ENCODE assay signal across 1 cellular context in the genomic region with DNA sequence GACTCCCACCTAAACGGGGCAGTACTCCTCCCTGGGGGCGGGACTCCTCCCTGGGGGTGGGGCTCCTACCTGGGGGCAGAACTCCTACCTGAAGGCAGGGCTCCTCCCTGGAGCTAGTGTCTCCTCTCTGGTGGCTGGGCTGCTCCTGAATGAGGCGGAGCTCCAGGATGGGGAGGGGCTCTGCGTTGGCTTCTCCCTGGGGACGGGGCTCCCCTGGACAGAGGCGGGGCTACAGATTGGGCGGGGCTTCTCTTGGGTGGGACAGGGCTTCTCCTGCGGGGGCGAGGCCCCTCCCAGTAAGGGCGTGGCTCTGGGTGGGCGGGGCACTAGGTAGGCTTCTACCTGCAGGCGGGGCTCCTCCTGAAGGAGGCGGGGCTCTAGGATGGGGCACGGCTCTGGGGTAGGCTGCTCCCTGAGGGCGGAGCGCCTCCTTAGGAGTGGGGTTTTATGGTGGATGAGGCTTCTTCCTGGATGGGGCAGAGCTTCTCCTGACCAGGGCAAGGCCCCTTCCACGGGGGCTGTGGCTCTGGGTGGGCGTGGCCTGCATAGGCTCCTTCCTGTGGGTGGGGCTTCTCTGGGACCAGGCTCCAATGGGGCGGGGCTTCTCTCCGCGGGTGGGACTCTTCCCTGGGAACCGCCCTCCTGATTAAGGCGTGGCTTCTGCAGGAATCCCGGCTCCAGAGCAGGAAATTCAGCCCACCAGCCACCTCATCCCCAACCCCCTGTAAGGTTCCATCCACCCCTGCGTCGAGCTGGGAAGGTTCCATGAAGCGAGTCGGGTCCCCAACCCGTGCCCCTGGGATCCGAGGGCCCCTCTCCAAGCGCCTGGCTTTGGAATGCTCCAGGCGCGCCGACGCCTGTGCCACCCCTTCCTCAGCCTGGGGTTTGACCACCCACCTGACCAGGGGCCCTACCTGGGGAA.
A peak's percentile ranks its signal among the peaks of the same experiment; 100 is the strongest.
TF ChIP-seq lines count a peak whose summit lies in the region.

No MANE protein-coding gene starts in this region.

TF ChIP-seq in HEK293, 187 proteins besides CTCF, POLR2A, EP300 and RAD21 (continued from another document and continues in another):
- TF ChIP-seq ZNF560 (tag by site-specific recombination; IDR thresholded peaks at IDR 0.05; ENCODE audit: borderline replicate concordance) (no peak), ZNF830 (tag by site-specific recombination; IDR thresholded peaks at IDR 0.05; ENCODE audit: low read depth) (no peak), ZNF621 (tag by site-specific recombination; IDR thresholded peaks at IDR 0.05) (no peak), ZNF266 (tag by site-specific recombination; IDR thresholded peaks at IDR 0.05; ENCODE audit: low read depth) (no peak), ZIC2 (tag by site-specific recombination; IDR thresholded peaks at IDR 0.05) (no peak), ZNF350 (tag by site-specific recombination; IDR thresholded peaks at IDR 0.05) (no peak), ZNF530 (tag by site-specific recombination; IDR thresholded peaks at IDR 0.05; ENCODE audit: low read depth) (no peak), ZNF132 (tag by site-specific recombination; IDR thresholded peaks at IDR 0.05; ENCODE audit: borderline replicate concordance) (no peak), ZNF501 (tag by site-specific recombination; IDR thresholded peaks at IDR 0.05) (no peak), ZNF133 (tag by site-specific recombination; IDR thresholded peaks at IDR 0.05) (no peak), ZNF76 (tag by site-specific recombination; IDR thresholded peaks at IDR 0.05; ENCODE audit: borderline replicate concordance, low read depth) (no peak), KLF7 (tag by site-specific recombination; IDR thresholded peaks at IDR 0.05; ENCODE audit: borderline replicate concordance) (no peak), ZSCAN23 (tag by site-specific recombination; IDR thresholded peaks at IDR 0.05) (no peak), ZNF239 (tag by site-specific recombination; IDR thresholded peaks at IDR 0.05) (no peak), ZNF658 (tag by site-specific recombination; IDR thresholded peaks at IDR 0.05) (no peak), ZNF510 (tag by site-specific recombination; IDR thresholded peaks at IDR 0.05; ENCODE audit: insufficient replicate concordance) (no peak), ZNF274 (IDR thresholded peaks at IDR 0.05; ENCODE audit: low read length) (no peak), ZNF274 (tag by site-specific recombination; IDR thresholded peaks at IDR 0.05; ENCODE audit: borderline replicate concordance) (no peak), ZNF626 (tag by site-specific recombination; IDR thresholded peaks at IDR 0.05) (no peak), ZNF138 (tag by site-specific recombination; IDR thresholded peaks at IDR 0.05; ENCODE audit: borderline replicate concordance) (no peak), GLIS1 (tag by site-specific recombination; IDR thresholded peaks at IDR 0.05) (peak; percentile 21; the same call in 1 of the 2 replicates), TRIM28 (IDR thresholded peaks at IDR 0.05; ENCODE audit: borderline replicate concordance, low read length) (no peak), ZBTB8A (tag by site-specific recombination; IDR thresholded peaks at IDR 0.05) (no peak), PRDM1 (tag by site-specific recombination; IDR thresholded peaks at IDR 0.05) (no peak), ZNF843 (tag by site-specific recombination; IDR thresholded peaks at IDR 0.05) (no peak), ZNF175 (tag by site-specific recombination; IDR thresholded peaks at IDR 0.05) (no peak), ZNF23 (tag by site-specific recombination; IDR thresholded peaks at IDR 0.05; ENCODE audit: borderline replicate concordance) (no peak), ZNF324 (tag by site-specific recombination; IDR thresholded peaks at IDR 0.05) (no peak), ZNF223 (tag by site-specific recombination; IDR thresholded peaks at IDR 0.05) (no peak), TCF7L2 (IDR thresholded peaks at IDR 0.05; ENCODE audit: borderline replicate concordance, low read depth, low read length) (no peak), ZNF529 (tag by site-specific recombination; IDR thresholded peaks at IDR 0.05; ENCODE audit: insufficient replicate concordance) (no peak), OSR2 (tag by site-specific recombination; IDR thresholded peaks at IDR 0.05) (no peak), ZNF221 (tag by site-specific recombination; IDR thresholded peaks at IDR 0.05; ENCODE audit: borderline replicate concordance) (no peak), ZNF214 (tag by site-specific recombination; IDR thresholded peaks at IDR 0.05; ENCODE audit: borderline replicate concordance) (no peak), KLF10 (tag by site-specific recombination; IDR thresholded peaks at IDR 0.05) (peak; percentile 8; the same call in 1 of the 2 replicates), BCL11B (tag by site-specific recombination; IDR thresholded peaks at IDR 0.05; ENCODE audit: low read depth) (no peak)
- TF ChIP-seq, protein P1, sequence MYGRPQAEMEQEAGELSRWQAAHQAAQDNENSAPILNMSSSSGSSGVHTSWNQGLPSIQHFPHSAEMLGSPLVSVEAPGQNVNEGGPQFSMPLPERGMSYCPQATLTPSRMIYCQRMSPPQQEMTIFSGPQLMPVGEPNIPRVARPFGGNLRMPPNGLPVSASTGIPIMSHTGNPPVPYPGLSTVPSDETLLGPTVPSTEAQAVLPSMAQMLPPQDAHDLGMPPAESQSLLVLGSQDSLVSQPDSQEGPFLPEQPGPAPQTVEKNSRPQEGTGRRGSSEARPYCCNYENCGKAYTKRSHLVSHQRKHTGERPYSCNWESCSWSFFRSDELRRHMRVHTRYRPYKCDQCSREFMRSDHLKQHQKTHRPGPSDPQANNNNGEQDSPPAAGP (tag by site-specific recombination; IDR thresholded peaks at IDR 0.05), result no peak
- TF ChIP-seq, protein P2, sequence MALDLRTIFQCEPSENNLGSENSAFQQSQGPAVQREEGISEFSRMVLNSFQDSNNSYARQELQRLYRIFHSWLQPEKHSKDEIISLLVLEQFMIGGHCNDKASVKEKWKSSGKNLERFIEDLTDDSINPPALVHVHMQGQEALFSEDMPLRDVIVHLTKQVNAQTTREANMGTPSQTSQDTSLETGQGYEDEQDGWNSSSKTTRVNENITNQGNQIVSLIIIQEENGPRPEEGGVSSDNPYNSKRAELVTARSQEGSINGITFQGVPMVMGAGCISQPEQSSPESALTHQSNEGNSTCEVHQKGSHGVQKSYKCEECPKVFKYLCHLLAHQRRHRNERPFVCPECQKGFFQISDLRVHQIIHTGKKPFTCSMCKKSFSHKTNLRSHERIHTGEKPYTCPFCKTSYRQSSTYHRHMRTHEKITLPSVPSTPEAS (tag by site-specific recombination; IDR thresholded peaks at IDR 0.05), result no peak
- TF ChIP-seq, protein P3, sequence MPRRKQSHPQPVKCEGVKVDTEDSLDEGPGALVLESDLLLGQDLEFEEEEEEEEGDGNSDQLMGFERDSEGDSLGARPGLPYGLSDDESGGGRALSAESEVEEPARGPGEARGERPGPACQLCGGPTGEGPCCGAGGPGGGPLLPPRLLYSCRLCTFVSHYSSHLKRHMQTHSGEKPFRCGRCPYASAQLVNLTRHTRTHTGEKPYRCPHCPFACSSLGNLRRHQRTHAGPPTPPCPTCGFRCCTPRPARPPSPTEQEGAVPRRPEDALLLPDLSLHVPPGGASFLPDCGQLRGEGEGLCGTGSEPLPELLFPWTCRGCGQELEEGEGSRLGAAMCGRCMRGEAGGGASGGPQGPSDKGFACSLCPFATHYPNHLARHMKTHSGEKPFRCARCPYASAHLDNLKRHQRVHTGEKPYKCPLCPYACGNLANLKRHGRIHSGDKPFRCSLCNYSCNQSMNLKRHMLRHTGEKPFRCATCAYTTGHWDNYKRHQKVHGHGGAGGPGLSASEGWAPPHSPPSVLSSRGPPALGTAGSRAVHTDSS (tag by site-specific recombination; IDR thresholded peaks at IDR 0.05), result no peak
- TF ChIP-seq, protein P4, sequence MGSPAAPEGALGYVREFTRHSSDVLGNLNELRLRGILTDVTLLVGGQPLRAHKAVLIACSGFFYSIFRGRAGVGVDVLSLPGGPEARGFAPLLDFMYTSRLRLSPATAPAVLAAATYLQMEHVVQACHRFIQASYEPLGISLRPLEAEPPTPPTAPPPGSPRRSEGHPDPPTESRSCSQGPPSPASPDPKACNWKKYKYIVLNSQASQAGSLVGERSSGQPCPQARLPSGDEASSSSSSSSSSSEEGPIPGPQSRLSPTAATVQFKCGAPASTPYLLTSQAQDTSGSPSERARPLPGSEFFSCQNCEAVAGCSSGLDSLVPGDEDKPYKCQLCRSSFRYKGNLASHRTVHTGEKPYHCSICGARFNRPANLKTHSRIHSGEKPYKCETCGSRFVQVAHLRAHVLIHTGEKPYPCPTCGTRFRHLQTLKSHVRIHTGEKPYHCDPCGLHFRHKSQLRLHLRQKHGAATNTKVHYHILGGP (tag by site-specific recombination; IDR thresholded peaks at IDR 0.05), result no peak
- TF ChIP-seq, protein P5, sequence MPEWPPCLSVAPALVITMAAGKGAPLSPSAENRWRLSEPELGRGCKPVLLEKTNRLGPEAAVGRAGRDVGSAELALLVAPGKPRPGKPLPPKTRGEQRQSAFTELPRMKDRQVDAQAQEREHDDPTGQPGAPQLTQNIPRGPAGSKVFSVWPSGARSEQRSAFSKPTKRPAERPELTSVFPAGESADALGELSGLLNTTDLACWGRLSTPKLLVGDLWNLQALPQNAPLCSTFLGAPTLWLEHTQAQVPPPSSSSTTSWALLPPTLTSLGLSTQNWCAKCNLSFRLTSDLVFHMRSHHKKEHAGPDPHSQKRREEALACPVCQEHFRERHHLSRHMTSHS (tag by site-specific recombination; IDR thresholded peaks at IDR 0.05), result no peak
- TF ChIP-seq, protein P6, sequence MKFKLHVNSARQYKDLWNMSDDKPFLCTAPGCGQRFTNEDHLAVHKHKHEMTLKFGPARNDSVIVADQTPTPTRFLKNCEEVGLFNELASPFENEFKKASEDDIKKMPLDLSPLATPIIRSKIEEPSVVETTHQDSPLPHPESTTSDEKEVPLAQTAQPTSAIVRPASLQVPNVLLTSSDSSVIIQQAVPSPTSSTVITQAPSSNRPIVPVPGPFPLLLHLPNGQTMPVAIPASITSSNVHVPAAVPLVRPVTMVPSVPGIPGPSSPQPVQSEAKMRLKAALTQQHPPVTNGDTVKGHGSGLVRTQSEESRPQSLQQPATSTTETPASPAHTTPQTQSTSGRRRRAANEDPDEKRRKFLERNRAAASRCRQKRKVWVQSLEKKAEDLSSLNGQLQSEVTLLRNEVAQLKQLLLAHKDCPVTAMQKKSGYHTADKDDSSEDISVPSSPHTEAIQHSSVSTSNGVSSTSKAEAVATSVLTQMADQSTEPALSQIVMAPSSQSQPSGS (tag by site-specific recombination; IDR thresholded peaks at IDR 0.05; ENCODE audit: low read depth), result no peak
- TF ChIP-seq, protein P7, sequence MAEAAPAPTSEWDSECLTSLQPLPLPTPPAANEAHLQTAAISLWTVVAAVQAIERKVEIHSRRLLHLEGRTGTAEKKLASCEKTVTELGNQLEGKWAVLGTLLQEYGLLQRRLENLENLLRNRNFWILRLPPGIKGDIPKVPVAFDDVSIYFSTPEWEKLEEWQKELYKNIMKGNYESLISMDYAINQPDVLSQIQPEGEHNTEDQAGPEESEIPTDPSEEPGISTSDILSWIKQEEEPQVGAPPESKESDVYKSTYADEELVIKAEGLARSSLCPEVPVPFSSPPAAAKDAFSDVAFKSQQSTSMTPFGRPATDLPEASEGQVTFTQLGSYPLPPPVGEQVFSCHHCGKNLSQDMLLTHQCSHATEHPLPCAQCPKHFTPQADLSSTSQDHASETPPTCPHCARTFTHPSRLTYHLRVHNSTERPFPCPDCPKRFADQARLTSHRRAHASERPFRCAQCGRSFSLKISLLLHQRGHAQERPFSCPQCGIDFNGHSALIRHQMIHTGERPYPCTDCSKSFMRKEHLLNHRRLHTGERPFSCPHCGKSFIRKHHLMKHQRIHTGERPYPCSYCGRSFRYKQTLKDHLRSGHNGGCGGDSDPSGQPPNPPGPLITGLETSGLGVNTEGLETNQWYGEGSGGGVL (tag by site-specific recombination; IDR thresholded peaks at IDR 0.05), result no peak
- TF ChIP-seq, protein P8, sequence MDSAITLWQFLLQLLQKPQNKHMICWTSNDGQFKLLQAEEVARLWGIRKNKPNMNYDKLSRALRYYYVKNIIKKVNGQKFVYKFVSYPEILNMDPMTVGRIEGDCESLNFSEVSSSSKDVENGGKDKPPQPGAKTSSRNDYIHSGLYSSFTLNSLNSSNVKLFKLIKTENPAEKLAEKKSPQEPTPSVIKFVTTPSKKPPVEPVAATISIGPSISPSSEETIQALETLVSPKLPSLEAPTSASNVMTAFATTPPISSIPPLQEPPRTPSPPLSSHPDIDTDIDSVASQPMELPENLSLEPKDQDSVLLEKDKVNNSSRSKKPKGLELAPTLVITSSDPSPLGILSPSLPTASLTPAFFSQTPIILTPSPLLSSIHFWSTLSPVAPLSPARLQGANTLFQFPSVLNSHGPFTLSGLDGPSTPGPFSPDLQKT (IDR thresholded peaks at IDR 0.05; ENCODE audit: borderline replicate concordance, low read depth, low read length), result no peak
- TF ChIP-seq, protein P9, sequence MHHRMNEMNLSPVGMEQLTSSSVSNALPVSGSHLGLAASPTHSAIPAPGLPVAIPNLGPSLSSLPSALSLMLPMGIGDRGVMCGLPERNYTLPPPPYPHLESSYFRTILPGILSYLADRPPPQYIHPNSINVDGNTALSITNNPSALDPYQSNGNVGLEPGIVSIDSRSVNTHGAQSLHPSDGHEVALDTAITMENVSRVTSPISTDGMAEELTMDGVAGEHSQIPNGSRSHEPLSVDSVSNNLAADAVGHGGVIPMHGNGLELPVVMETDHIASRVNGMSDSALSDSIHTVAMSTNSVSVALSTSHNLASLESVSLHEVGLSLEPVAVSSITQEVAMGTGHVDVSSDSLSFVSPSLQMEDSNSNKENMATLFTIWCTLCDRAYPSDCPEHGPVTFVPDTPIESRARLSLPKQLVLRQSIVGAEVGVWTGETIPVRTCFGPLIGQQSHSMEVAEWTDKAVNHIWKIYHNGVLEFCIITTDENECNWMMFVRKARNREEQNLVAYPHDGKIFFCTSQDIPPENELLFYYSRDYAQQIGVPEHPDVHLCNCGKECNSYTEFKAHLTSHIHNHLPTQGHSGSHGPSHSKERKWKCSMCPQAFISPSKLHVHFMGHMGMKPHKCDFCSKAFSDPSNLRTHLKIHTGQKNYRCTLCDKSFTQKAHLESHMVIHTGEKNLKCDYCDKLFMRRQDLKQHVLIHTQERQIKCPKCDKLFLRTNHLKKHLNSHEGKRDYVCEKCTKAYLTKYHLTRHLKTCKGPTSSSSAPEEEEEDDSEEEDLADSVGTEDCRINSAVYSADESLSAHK (tag by site-specific recombination; IDR thresholded peaks at IDR 0.05), result no peak
- TF ChIP-seq, protein P10, sequence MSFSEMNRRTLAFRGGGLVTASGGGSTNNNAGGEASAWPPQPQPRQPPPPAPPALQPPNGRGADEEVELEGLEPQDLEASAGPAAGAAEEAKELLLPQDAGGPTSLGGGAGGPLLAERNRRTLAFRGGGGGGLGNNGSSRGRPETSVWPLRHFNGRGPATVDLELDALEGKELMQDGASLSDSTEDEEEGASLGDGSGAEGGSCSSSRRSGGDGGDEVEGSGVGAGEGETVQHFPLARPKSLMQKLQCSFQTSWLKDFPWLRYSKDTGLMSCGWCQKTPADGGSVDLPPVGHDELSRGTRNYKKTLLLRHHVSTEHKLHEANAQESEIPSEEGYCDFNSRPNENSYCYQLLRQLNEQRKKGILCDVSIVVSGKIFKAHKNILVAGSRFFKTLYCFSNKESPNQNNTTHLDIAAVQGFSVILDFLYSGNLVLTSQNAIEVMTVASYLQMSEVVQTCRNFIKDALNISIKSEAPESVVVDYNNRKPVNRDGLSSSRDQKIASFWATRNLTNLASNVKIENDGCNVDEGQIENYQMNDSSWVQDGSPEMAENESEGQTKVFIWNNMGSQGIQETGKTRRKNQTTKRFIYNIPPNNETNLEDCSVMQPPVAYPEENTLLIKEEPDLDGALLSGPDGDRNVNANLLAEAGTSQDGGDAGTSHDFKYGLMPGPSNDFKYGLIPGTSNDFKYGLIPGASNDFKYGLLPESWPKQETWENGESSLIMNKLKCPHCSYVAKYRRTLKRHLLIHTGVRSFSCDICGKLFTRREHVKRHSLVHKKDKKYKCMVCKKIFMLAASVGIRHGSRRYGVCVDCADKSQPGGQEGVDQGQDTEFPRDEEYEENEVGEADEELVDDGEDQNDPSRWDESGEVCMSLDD (tag by site-specific recombination; IDR thresholded peaks at IDR 0.05), result no peak
